ENCODE assay signal across 8 cellular contexts in genomic region chr19:45901432-45901903, GRCh38. TPM values are rescaled to one million over a fixed set of nuclear protein-coding genes. Genes with fewer than 3 reads are reported as not detected.
A peak's percentile ranks its signal among the peaks of the same experiment; 100 is the strongest.
DNase-seq lines count a peak whose midpoint lies in the region; ATAC-seq and TF ChIP-seq lines count a peak whose summit lies in the region.

No MANE protein-coding gene starts in this region.

- H3K4me3 ChIP-seq in esophagus (ENCODE audit: low read depth in 1 of 2, low read length in 2 of 2): peak overlapping the region; percentile 67 to 71
- peak overlapping the region; percentile 84 for H3K4me3 ChIP-seq in neural cell (ENCODE audit: low read length)

- peak overlapping the region; percentile 83 for H3K9ac ChIP-seq in neural cell (ENCODE audit: low read length)

- DNase-seq in activated T-cell treated with anti-CD3 and anti-CD28 coated beads for 48 hours (ENCODE audit: low read depth): peak; percentile 36
- no peak for DNase-seq in activated T-cell treated with anti-CD3 and anti-CD28 coated beads for 4 hours
- no peak for DNase-seq in NCI-H526 treated with DMSO at 0.1 percent for 48 hours (lab: John Stamatoyannopoulos, UW)

- TF ChIP-seq CTCF in VCaP (conservative IDR thresholded peaks at IDR 0.05): no peak
- TF ChIP-seq CTCF in neural cell (IDR thresholded peaks at IDR 0.05; ENCODE audit: poor library complexity, severe bottlenecking): no peak

- peak overlapping the region; percentile 11 for H3K4me2 ChIP-seq in neural cell (ENCODE audit: low read length)

- H3K36me3 ChIP-seq in esophagus (ENCODE audit: control insufficient read depth in 2 of 2, insufficient read depth in 2 of 2, low read length in 1 of 2) (peaks cover 0 to 9% of the 10 kb centered on the region in 2 donors), neural cell (ENCODE audit: insufficient read depth, low read length) (no peaks in the 10 kb centered on the region)

- H3K4me1 ChIP-seq in esophagus (ENCODE audit: control insufficient read depth in 2 of 2, insufficient read depth in 2 of 2, low read length in 1 of 2): peaks cover 4% of the 10 kb centered on the region in 2 donors

- no peaks in the 10 kb centered on the region for H4K20me1 ChIP-seq in neural cell (ENCODE audit: insufficient read depth)

- ATAC-seq in HG03457 (IDR thresholded peaks at IDR 0.05; ENCODE audit: unreplicated experiment): no peak
- no peak for ATAC-seq in HG03159 (IDR thresholded peaks at IDR 0.05; ENCODE audit: unreplicated experiment)

- no peak for TF ChIP-seq EP300 in neural cell (conservative IDR thresholded peaks at IDR 0.05; ENCODE audit: poor library complexity, severe bottlenecking)

- no peaks in the 10 kb centered on the region for H3K9me3 ChIP-seq in esophagus (ENCODE audit: control insufficient read depth in 2 of 2, insufficient read depth in 1 of 2, low read depth in 1 of 2, low read length in 1 of 2)
- no peaks in the 10 kb centered on the region for H3K9me3 ChIP-seq in neural cell (ENCODE audit: low read length)

- 5 to 7% methylated on average over 58 to 69 of the region's 69 CpGs for WGBS in esophagus, 2 donors

- H3F3A ChIP-seq in neural cell (ENCODE audit: insufficient read depth, low read length, poor library complexity, severe bottlenecking): no peaks in the 10 kb centered on the region

- no peak for TF ChIP-seq RAD21 in neural cell (conservative IDR thresholded peaks at IDR 0.05)

- H2AFZ ChIP-seq in neural cell (ENCODE audit: low read depth, low read length): no peak overlapping the region

- H3K27ac ChIP-seq in VCaP: peak overlapping the region; percentile 82; the same call in 1 of the 2 replicates
- H3K27ac ChIP-seq in esophagus (ENCODE audit: low read depth in 2 of 2, low read length in 1 of 2): no peak overlapping the region
- no peak overlapping the region for H3K27ac ChIP-seq in neural cell (ENCODE audit: low read length)

- no peaks in the 10 kb centered on the region for H3K9me2 ChIP-seq in neural cell (ENCODE audit: insufficient read depth, low read length)

- no peaks in the 10 kb centered on the region for H3K27me3 ChIP-seq in esophagus (ENCODE audit: control insufficient read depth in 1 of 2, insufficient read depth in 2 of 2, low read length in 2 of 2)
- no peaks in the 10 kb centered on the region for H3K27me3 ChIP-seq in neural cell (ENCODE audit: insufficient read depth, low read depth, low read length)

- no peaks in the 10 kb centered on the region for H3K79me2 ChIP-seq in neural cell (replicated peaks; ENCODE audit: insufficient read depth, low read length)

TF ChIP-seq in neural cell, 6 proteins besides CTCF, POLR2A, EP300 and RAD21:
- TF ChIP-seq REST (IDR thresholded peaks at IDR 0.05; ENCODE audit: borderline replicate concordance) (no peak), EZH2 (IDR thresholded peaks at IDR 0.05; ENCODE audit: borderline replicate concordance, insufficient read depth, low read length, poor library complexity, severe bottlenecking) (no peak), POLR2AphosphoS5 (IDR thresholded peaks at IDR 0.05) (no peak), SMC3 (conservative IDR thresholded peaks at IDR 0.05; ENCODE audit: poor library complexity) (no peak), MXI1 (conservative IDR thresholded peaks at IDR 0.05; ENCODE audit: poor library complexity, severe bottlenecking) (no peak), TAF1 (IDR thresholded peaks at IDR 0.05; ENCODE audit: low read depth) (no peak)

RNA-seq across cellular contexts. Expression of gene MYPOP, which starts 0.9 kb away (rescaled TPM):
- 1 to 10 TPM; 3.2 to 3.5 TPM for polyA plus RNA-seq in esophagus
- polyA plus RNA-seq in neural cell: 0.90 and 2.3 TPM in 2 replicates
- polyA minus RNA-seq in neural cell: 2.9 and 3.0 TPM in 2 replicates

RNA-seq across cellular contexts. Expression of gene NANOS2, which starts 13.1 kb away (rescaled TPM):
- not detected for polyA plus RNA-seq in esophagus
- 0.18 and 0.64 TPM in 2 replicates for polyA plus RNA-seq in neural cell
- polyA minus RNA-seq in neural cell: not detected in 2 replicates

RNA-seq across cellular contexts. Expression of gene IRF2BP1, which starts 15.5 kb away (rescaled TPM):
- polyA plus RNA-seq in esophagus: 10 to 100 TPM in 1 of 2 donors, 1 to 10 TPM in 1; 9.0 to 10.6 TPM
- 26.9 and 27.6 TPM in 2 replicates for polyA plus RNA-seq in neural cell
- polyA minus RNA-seq in neural cell: 39.1 and 45.5 TPM in 2 replicates

RNA-seq across cellular contexts. Expression of gene FOXA3, which starts 37.3 kb away (rescaled TPM):
- under 1 TPM; 0.02 to 0.10 TPM for polyA plus RNA-seq in esophagus
- not detected in 2 replicates for polyA plus RNA-seq in neural cell
- polyA minus RNA-seq in neural cell: not detected in 2 replicates

RNA-seq across cellular contexts. Expression of gene SYMPK, which starts 38.5 kb away (rescaled TPM):
- 10 to 100 TPM; 31.3 to 76.3 TPM for polyA plus RNA-seq in esophagus
- polyA plus RNA-seq in neural cell: 22.2 and 33.9 TPM in 2 replicates
- 35.5 and 41.9 TPM in 2 replicates for polyA minus RNA-seq in neural cell
